Comparison of ENCODE assay signal across 8 cellular contexts in the genomic region with DNA sequence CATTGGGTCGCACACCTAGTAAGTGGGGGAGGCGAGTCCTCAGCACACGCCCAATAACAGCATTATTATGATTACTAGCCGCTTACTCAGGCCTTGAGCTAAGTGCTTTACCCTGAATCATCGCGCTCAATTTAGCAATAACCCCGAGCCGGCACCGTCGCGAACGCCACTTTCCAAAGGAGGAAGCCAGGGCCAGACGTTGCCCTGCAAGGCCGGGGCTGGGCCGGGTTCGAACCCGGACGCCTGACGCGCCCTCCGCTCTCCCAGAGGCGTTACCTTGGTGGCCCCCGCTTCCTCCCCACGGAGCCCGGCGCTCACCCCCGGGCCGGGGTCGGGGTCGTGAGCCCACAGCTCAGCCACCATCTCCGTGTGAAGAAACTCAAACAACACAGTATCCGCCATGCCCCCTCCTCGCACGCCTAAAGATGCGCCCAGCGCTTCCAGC. TPM values are rescaled to one million over a fixed set of nuclear protein-coding genes. Genes with fewer than 3 reads are reported as not detected.
DNase-seq lines count a peak whose midpoint lies in the region; ATAC-seq and TF ChIP-seq lines count a peak whose summit lies in the region.

A gene with protein sequence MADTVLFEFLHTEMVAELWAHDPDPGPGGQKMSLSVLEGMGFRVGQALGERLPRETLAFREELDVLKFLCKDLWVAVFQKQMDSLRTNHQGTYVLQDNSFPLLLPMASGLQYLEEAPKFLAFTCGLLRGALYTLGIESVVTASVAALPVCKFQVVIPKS (minus strand): TSS at position 421 of the 445 bp plus-strand sequence. CDS start 19 bp downstream, at position 402.

- no peak for TF ChIP-seq CTCF in GM12864 (IDR thresholded peaks at IDR 0.05; ENCODE audit: low read depth, low read length, missing control alignments)

- peak within 1 kb of the TSS; percentile 92 for H3K4me3 ChIP-seq in GM12864 (ENCODE audit: low read depth, low read length)

- peaks cover 31% of the 10 kb centered on the region for H3K36me3 Mint-ChIP-seq in effector memory CD8-positive, alpha-beta T cell (ENCODE audit: insufficient read depth)

- ATAC-seq in HG02870 (IDR thresholded peaks at IDR 0.05; ENCODE audit: unreplicated experiment) = peak; percentile 3
- ATAC-seq in effector memory CD8-positive, alpha-beta T cell (replicated peaks) = peak; percentile 0

- no peaks in the 10 kb centered on the region for H3K9me3 Mint-ChIP-seq in effector memory CD8-positive, alpha-beta T cell

- DNase-seq in GM12864 (ENCODE audit: low read depth) (no peak), RKO (ENCODE audit: low spot score) (peak; percentile 92), mucosa of gallbladder (ENCODE audit: low spot score) (no peak), NCI-H526 (lab: John Stamatoyannopoulos, UW) (no peak), DMS153 (lab: John Stamatoyannopoulos, UW) (no peak)
- DNase-seq in effector memory CD8-positive, alpha-beta T cell = no peak
- no peak for DNase-seq in activated CD8-positive, alpha-beta memory T cell treated with anti-CD3 and anti-CD28 coated beads for 24 hours

- H3K4me3 Mint-ChIP-seq in effector memory CD8-positive, alpha-beta T cell = peak within 1 kb of the TSS; percentile 79 to 86

- peak within 1 kb of the TSS; percentile 89 to 90 for H3K27ac Mint-ChIP-seq in effector memory CD8-positive, alpha-beta T cell

- H3K4me1 Mint-ChIP-seq in effector memory CD8-positive, alpha-beta T cell (ENCODE audit: low read depth in 2 of 2) = peaks cover 19 to 29% of the 10 kb centered on the region in 2 donors

- no peaks in the 10 kb centered on the region for H3K27me3 Mint-ChIP-seq in effector memory CD8-positive, alpha-beta T cell

RNA-seq across cellular contexts. Expression of the gene that starts here (rescaled TPM):
- 26.8 TPM for total RNA-seq in mucosa of gallbladder
